29 cellular contexts compared by ENCODE assay signal in the genomic region with DNA sequence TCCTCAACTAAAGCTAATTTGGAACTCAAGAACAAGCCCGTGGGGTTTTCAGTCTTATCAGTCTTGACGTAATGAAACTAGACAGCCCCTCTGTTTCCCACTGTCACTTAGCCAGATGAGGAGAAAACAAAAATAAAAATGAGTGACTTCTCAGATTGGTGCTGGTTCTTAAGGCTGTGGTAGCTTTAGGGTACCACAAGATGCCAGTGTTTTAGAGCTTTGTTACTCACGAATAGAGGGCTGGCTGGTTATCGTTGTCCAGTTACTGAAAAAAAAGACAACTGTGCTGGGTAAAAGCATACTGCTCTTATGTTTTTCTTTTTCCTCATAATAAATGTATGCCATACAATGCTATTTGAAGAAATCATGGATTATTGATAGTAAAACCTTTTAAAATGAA.
"Had no signal": no experiment of that assay in that cellular context is flagged by ENCODE, and none has a peak within 500 bp of the region (broad histone marks: within the 10 kb centered on the region; RNA-seq: fewer than 3 reads in every experiment).

No MANE protein-coding gene starts in this region.

- H3K27ac ChIP-seq: brain microvascular endothelial cell, epithelial cell of prostate, esophagus squamous epithelium, parathyroid adenoma, psoas muscle, right atrium auricular region, stomach, thyroid gland, upper lobe of right lung had no signal

- H3K9ac ChIP-seq: parathyroid adenoma had no signal

- H3K27ac Mint-ChIP-seq: activated CD4-positive, alpha-beta memory T cell treated with anti-CD3 and anti-CD28 coated beads, Interleukin-2, amount 10 ng/mL, durations not matched to agents 7 days and 5 days; activated T-helper 17 cell treated with anti-CD3 and anti-CD28 coated beads, Interleukin-2, amount 50 U/mL, for 72 hours; dendritic cell treated with granulocyte-macrophage colony-stimulating factor and Interleukin-4, amounts not matched to agents 40 ng/mL and 50 ng/mL, for 4 days; mesothelial cell of epicardium; naive thymus-derived CD4-positive, alpha-beta T cell; stimulated activated naive B cell treated with anti-CD40 and anti-IgM and Interleukin-4, amounts not matched to agents 10 μg/mL and 1 μg/mL and 100 μg/mL, for 72 hours had no signal

- H3K4me3 Mint-ChIP-seq: activated CD4-positive, alpha-beta memory T cell treated with anti-CD3 and anti-CD28 coated beads, Interleukin-2, amount 10 ng/mL, durations not matched to agents 7 days and 5 days; activated T-cell treated with anti-CD3 and anti-CD28 coated beads, Interleukin-2, amount 50 U/mL, for 4 hours; activated T-helper 17 cell treated with anti-CD3 and anti-CD28 coated beads, Interleukin-2, amount 50 U/mL, for 72 hours; dendritic cell treated with granulocyte-macrophage colony-stimulating factor and Interleukin-4, amounts not matched to agents 40 ng/mL and 50 ng/mL, for 4 days; mesothelial cell of epicardium; naive thymus-derived CD4-positive, alpha-beta T cell; stimulated activated naive B cell treated with anti-CD40 and anti-IgM and Interleukin-4, amounts not matched to agents 10 μg/mL and 1 μg/mL and 100 μg/mL, for 72 hours had no signal

- H3K36me3 ChIP-seq: brain microvascular endothelial cell, esophagus squamous epithelium, right atrium auricular region, stomach, thyroid gland, upper lobe of right lung had no signal

- H3K4me1 Mint-ChIP-seq: activated CD4-positive, alpha-beta memory T cell treated with anti-CD3 and anti-CD28 coated beads, Interleukin-2, amount 10 ng/mL, durations not matched to agents 7 days and 5 days; activated T-helper 17 cell treated with anti-CD3 and anti-CD28 coated beads, Interleukin-2, amount 50 U/mL, for 72 hours; naive thymus-derived CD4-positive, alpha-beta T cell; stimulated activated naive B cell treated with anti-CD40 and anti-IgM and Interleukin-4, amounts not matched to agents 10 μg/mL and 1 μg/mL and 100 μg/mL, for 72 hours had no signal

- H3K9me3 Mint-ChIP-seq: activated CD4-positive, alpha-beta memory T cell treated with anti-CD3 and anti-CD28 coated beads, Interleukin-2, amount 10 ng/mL, durations not matched to agents 7 days and 5 days had no signal

- DNase-seq: activated CD4-positive, alpha-beta memory T cell treated with anti-CD3 and anti-CD28 coated beads, Interleukin-2, amount 10 ng/mL, durations not matched to agents 7 days and 5 days; activated CD4-positive, alpha-beta T cell treated with anti-CD3 and anti-CD28 coated beads for 48 hours; activated CD8-positive, alpha-beta memory T cell treated with anti-CD3 and anti-CD28 coated beads, Interleukin-2, amount 50 U/mL, for 48 hours; activated gamma-delta T cell treated with Interleukin-2 at 50 U/mL for 16 hours; activated naive CD4-positive, alpha-beta T cell treated with anti-CD3 and anti-CD28 coated beads, Interleukin-2, amount 50 U/mL, for 16 hours; activated T-cell treated with anti-CD3 and anti-CD28 coated beads, Interleukin-2, amount 50 U/mL, for 4 hours; amniotic stem cell; brain microvascular endothelial cell; caudate nucleus; esophagus squamous epithelium; foreskin melanocyte; glutamatergic neuron; left cardiac atrium; mammary epithelial cell; naive thymus-derived CD4-positive, alpha-beta T cell; nucleus accumbens; psoas muscle; stimulated activated CD4-positive, alpha-beta T cell treated with anti-CD3 and anti-CD28 coated beads, Interleukin-15, amount 100 ng/mL, for 24 hours; stimulated activated CD4-positive, alpha-beta T cell treated with anti-CD3 and anti-CD28 coated beads, Interleukin-2, amount 100 ng/mL, for 24 hours; stimulated activated naive B cell treated with anti-CD40 and anti-IgM and Interleukin-4, amounts not matched to agents 10 μg/mL and 1 μg/mL and 100 μg/mL, for 72 hours; stomach; thyroid gland; upper lobe of right lung had no signal

- H3K36me3 Mint-ChIP-seq: mesothelial cell of epicardium; naive thymus-derived CD4-positive, alpha-beta T cell; stimulated activated naive B cell treated with anti-CD40 and anti-IgM and Interleukin-4, amounts not matched to agents 10 μg/mL and 1 μg/mL and 100 μg/mL, for 72 hours had no signal

- H3K4me1 ChIP-seq: esophagus squamous epithelium, parathyroid adenoma, psoas muscle, right atrium auricular region, stomach, thyroid gland, upper lobe of right lung had no signal

- H3K27me3 ChIP-seq: brain microvascular endothelial cell, esophagus squamous epithelium, right atrium auricular region, stomach, thyroid gland, upper lobe of right lung had no signal

- H3K27me3 Mint-ChIP-seq: activated CD4-positive, alpha-beta memory T cell treated with anti-CD3 and anti-CD28 coated beads, Interleukin-2, amount 10 ng/mL, durations not matched to agents 7 days and 5 days; activated T-helper 17 cell treated with anti-CD3 and anti-CD28 coated beads, Interleukin-2, amount 50 U/mL, for 72 hours; dendritic cell treated with granulocyte-macrophage colony-stimulating factor and Interleukin-4, amounts not matched to agents 40 ng/mL and 50 ng/mL, for 4 days; naive thymus-derived CD4-positive, alpha-beta T cell; stimulated activated naive B cell treated with anti-CD40 and anti-IgM and Interleukin-4, amounts not matched to agents 10 μg/mL and 1 μg/mL and 100 μg/mL, for 72 hours had no signal

- H3K4me3 ChIP-seq: esophagus squamous epithelium, psoas muscle, right atrium auricular region, stomach, thyroid gland, upper lobe of right lung had no signal

- H3K9me3 ChIP-seq: esophagus squamous epithelium, psoas muscle, right atrium auricular region, thyroid gland, upper lobe of right lung had no signal
